Comparison of ENCODE assay signal across 18 cellular contexts in genomic region chrX:103475381-103475780, GRCh38. TPM values are rescaled to one million over a fixed set of nuclear protein-coding genes. Genes with fewer than 3 reads are reported as not detected.
"Had no signal": no experiment of that assay in that cellular context is flagged by ENCODE, and none has a peak within 500 bp of the region (broad histone marks: within the 10 kb centered on the region; RNA-seq: fewer than 3 reads in every experiment).

No MANE protein-coding gene starts in this region.

- H3K4me3 ChIP-seq: testis had no signal

- FAIRE-seq: TTC549 had no signal

- H3K27me3 ChIP-seq: foreskin keratinocyte, testis had no signal

- H3K9me3 ChIP-seq: testis had no signal

- DNase-seq: activated CD8-positive, alpha-beta memory T cell treated with anti-CD3 and anti-CD28 coated beads for 24 hours; activated CD8-positive, alpha-beta memory T cell treated with anti-CD3 and anti-CD28 coated beads, Interleukin-2, amount 50 U/mL, for 4 hours; activated effector memory CD4-positive, alpha-beta T cell treated with Interleukin-2 at 50 U/mL for 16 hours; activated naive CD4-positive, alpha-beta T cell treated with anti-CD3 and anti-CD28 coated beads for 36 hours; activated naive CD8-positive, alpha-beta T cell treated with anti-CD3 and anti-CD28 coated beads, Interleukin-2, amount 10 ng/mL, durations not matched to agents 7 days and 5 days; activated T-cell treated with anti-CD3 and anti-CD28 coated beads, Interleukin-2, amount 50 U/mL, for 72 hours; amygdala; caudate nucleus; dermis blood vessel endothelial cell; effector memory CD4-positive, alpha-beta T cell; left ventricle myocardium superior; stimulated activated CD4-positive, alpha-beta T cell treated with anti-CD3 and anti-CD28 coated beads, Interleukin-4, amount 100 ng/mL, for 1 hour; stimulated activated naive CD4-positive, alpha-beta T cell; T-helper 1 cell; testis; WERI-Rb-1 had no signal

- H3K36me3 ChIP-seq: WERI-Rb-1 had no signal

- H3K27ac ChIP-seq: foreskin keratinocyte, testis, WERI-Rb-1 had no signal

- H3K4me1 ChIP-seq: foreskin keratinocyte, testis had no signal

RNA-seq across cellular contexts. Expression of gene RAB40A, which starts 43.9 kb away (rescaled TPM):
- total RNA-seq: dermis blood vessel endothelial cell had no signal
